25 cellular contexts compared by ENCODE assay signal in genomic region chr10:126964190-126964589, GRCh38.
"Had no signal": no experiment of that assay in that cellular context is flagged by ENCODE, and none has a peak within 500 bp of the region (broad histone marks: within the 10 kb centered on the region; RNA-seq: fewer than 3 reads in every experiment).

No MANE protein-coding gene starts in this region.

- H3K9me3 Mint-ChIP-seq: nephron progenitor cell had no signal

- ATAC-seq: activated CD4-positive, alpha-beta T cell treated with anti-CD3 and anti-CD28 coated beads for 36 hours; left lung; pancreas; psoas muscle; SK-N-SH treated with all-trans-retinoic acid at 6 μM for 48 hours; stimulated activated naive CD8-positive, alpha-beta T cell treated with anti-CD3 and anti-CD28 coated beads, Interleukin-15, amount 100 ng/mL, for 72 hours; T-helper 17 cell had no signal

- H3K9me3 ChIP-seq: esophagus muscularis mucosa, left lung, pancreas, psoas muscle, spleen, vagina had no signal

- H3K4me1 Mint-ChIP-seq: stimulated activated naive CD8-positive, alpha-beta T cell treated with anti-CD3 and anti-CD28 coated beads, Interleukin-15, amount 100 ng/mL, for 72 hours; T-helper 17 cell had no signal

- H3K27ac ChIP-seq: esophagus muscularis mucosa, left lung, pancreas, psoas muscle, spleen, vagina had no signal

- H3K36me3 ChIP-seq: esophagus muscularis mucosa, left lung, pancreas, spleen, vagina had no signal

- H3K27me3 ChIP-seq: esophagus muscularis mucosa, left lung, pancreas, spleen, vagina had no signal

- H3K4me3 ChIP-seq: esophagus muscularis mucosa, left lung, pancreas, psoas muscle, spleen, vagina had no signal

- H3K4me1 ChIP-seq: left lung, pancreas, psoas muscle, vagina had no signal

- H3K27me3 Mint-ChIP-seq: activated CD4-positive, alpha-beta T cell treated with anti-CD3 and anti-CD28 coated beads for 36 hours; activated naive CD8-positive, alpha-beta T cell; naive B cell; stimulated activated naive CD8-positive, alpha-beta T cell treated with anti-CD3 and anti-CD28 coated beads, Interleukin-15, amount 100 ng/mL, for 72 hours; T-helper 17 cell; type B pancreatic cell had no signal

- H3K27ac Mint-ChIP-seq: activated CD4-positive, alpha-beta T cell treated with anti-CD3 and anti-CD28 coated beads for 36 hours; activated naive CD8-positive, alpha-beta T cell; naive B cell; stimulated activated naive CD8-positive, alpha-beta T cell treated with anti-CD3 and anti-CD28 coated beads, Interleukin-15, amount 100 ng/mL, for 72 hours; T-helper 17 cell; type B pancreatic cell had no signal

- DNase-seq: activated CD4-positive, alpha-beta T cell treated with anti-CD3 and anti-CD28 coated beads for 36 hours; activated CD4-positive, alpha-beta T cell treated with anti-CD3 and anti-CD28 coated beads, Interleukin-2, amount 50 U/mL, for 4 hours; activated CD4-positive, CD25-positive, alpha-beta regulatory T cell; activated CD8-positive, alpha-beta memory T cell treated with anti-CD3 and anti-CD28 coated beads for 24 hours; activated effector memory CD4-positive, alpha-beta T cell treated with Interleukin-2 at 50 U/mL for 16 hours; activated naive CD4-positive, alpha-beta T cell treated with Interleukin-2 at 50 U/mL for 16 hours; anterior cingulate cortex; effector CD8-positive, alpha-beta T cell; foreskin melanocyte; kidney glomerular epithelial cell; left lung; naive B cell; nephron progenitor cell; pancreas; psoas muscle; spleen; stimulated activated CD4-positive, alpha-beta T cell treated with anti-CD3 and anti-CD28 coated beads, Interleukin-4, amount 100 ng/mL, for 1 hour; stimulated activated naive CD8-positive, alpha-beta T cell treated with anti-CD3 and anti-CD28 coated beads, Interleukin-15, amount 100 ng/mL, for 72 hours; T-helper 17 cell; T1000 had no signal

- H3K36me3 Mint-ChIP-seq: activated naive CD8-positive, alpha-beta T cell; naive B cell had no signal

- H3K4me3 Mint-ChIP-seq: activated CD4-positive, alpha-beta T cell treated with anti-CD3 and anti-CD28 coated beads for 36 hours; activated naive CD8-positive, alpha-beta T cell; naive B cell; nephron progenitor cell; stimulated activated naive CD8-positive, alpha-beta T cell treated with anti-CD3 and anti-CD28 coated beads, Interleukin-15, amount 100 ng/mL, for 72 hours; T-helper 17 cell; type B pancreatic cell had no signal
